1 cellular context compared by ENCODE assay signal in the genomic region with DNA sequence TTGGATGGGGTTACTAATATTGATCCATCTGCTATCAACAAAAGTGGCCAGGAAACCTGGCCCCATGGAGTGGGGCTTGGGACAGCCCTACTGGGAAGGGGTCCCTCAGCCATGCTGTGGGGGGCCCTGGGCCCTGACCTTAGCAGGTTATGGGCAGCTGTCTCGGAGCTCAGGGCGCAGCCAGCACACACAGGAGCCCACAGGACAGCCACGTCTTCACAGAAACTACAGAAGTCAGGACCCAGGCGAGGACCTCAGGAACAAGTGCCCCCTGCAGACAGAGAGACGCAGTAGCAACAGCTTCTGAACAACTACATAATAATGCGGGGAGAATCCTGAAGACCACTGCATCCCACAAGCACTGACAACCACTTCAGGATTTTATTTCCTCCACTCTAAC.
TF ChIP-seq lines count a peak whose summit lies in the region.

No MANE protein-coding gene starts in this region.

TF ChIP-seq in GM12878, 131 proteins besides CTCF, POLR2A, EP300 and RAD21:
- no peak for TF ChIP-seq CBX5 (IDR thresholded peaks at IDR 0.05; ENCODE audit: low read depth)
TF ChIP-seq in GM12878: peak in this region for 0.
